In the genomic region with DNA sequence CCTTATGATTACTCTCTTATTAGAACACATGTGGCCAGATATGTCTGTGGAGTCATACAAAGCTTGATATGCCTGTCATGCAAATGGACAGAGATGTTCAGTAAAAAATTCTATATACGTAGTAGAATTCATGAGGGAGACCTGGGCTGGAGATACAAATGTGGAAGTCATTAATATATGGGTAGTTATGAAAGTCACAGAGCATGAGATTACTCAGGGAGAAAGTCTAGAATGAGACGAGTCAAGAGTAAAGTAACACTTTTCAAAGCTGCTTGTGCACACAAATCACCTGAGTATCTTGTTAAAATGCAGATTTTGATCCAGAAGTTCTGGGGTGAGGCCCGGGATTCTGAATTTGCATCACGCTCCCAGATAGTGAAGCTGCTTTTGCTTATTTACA, we compare ENCODE assay signal across 19 cellular contexts.
"Had no signal": no experiment of that assay in that cellular context is flagged by ENCODE, and none has a peak within 500 bp of the region (broad histone marks: within the 10 kb centered on the region; RNA-seq: fewer than 3 reads in every experiment).

No MANE protein-coding gene starts in this region.

- H3K27me3 ChIP-seq: brain microvascular endothelial cell, colonic mucosa, left lung, sigmoid colon, upper lobe of right lung had no signal

- H3K27ac ChIP-seq: brain microvascular endothelial cell, colonic mucosa, epithelial cell of prostate, left lung, sigmoid colon, upper lobe of right lung had no signal

- ATAC-seq: activated CD8-positive, alpha-beta memory T cell treated with anti-CD3 and anti-CD28 coated beads, Interleukin-2, amount 10 ng/mL, durations not matched to agents 7 days and 5 days; left lung; upper lobe of right lung had no signal

- H3K4me3 ChIP-seq: colonic mucosa, left lung, sigmoid colon, upper lobe of right lung had no signal

- H3K9me3 ChIP-seq: colonic mucosa, left lung, sigmoid colon, upper lobe of right lung had no signal

- FAIRE-seq: kidney had no signal

- H3K36me3 ChIP-seq: brain microvascular endothelial cell, colonic mucosa, left lung, sigmoid colon, upper lobe of right lung had no signal

- H3K4me1 ChIP-seq: colonic mucosa, left lung, sigmoid colon, upper lobe of right lung had no signal

- DNase-seq: activated CD4-positive, alpha-beta memory T cell treated with anti-CD3 and anti-CD28 coated beads, Interleukin-2, amount 10 ng/mL, durations not matched to agents 7 days and 5 days; activated CD4-positive, alpha-beta T cell treated with anti-CD3 and anti-CD28 coated beads for 48 hours; activated CD4-positive, CD25-positive, alpha-beta regulatory T cell; activated CD8-positive, alpha-beta memory T cell treated with anti-CD3 and anti-CD28 coated beads, Interleukin-2, amount 10 ng/mL, durations not matched to agents 7 days and 5 days; activated naive CD4-positive, alpha-beta T cell treated with anti-CD3 and anti-CD28 coated beads for 36 hours; activated T-cell treated with anti-CD3 and anti-CD28 coated beads, Interleukin-2, amount 50 U/mL, for 1 hour; anterior cingulate cortex; brain microvascular endothelial cell; colonic mucosa; endodermal cell; foreskin melanocyte; glutamatergic neuron; kidney; left lung; sigmoid colon; stimulated activated CD4-positive, alpha-beta T cell treated with anti-CD3 and anti-CD28 coated beads, Interleukin-4, amount 100 ng/mL, for 4 hours; stimulated activated naive CD4-positive, alpha-beta T cell; upper lobe of right lung had no signal
